ENCODE assay signal across 1 cellular context in genomic region chr17:4539576-4540223, GRCh38.
TF ChIP-seq lines count a peak whose summit lies in the region.

No MANE protein-coding gene starts in this region.

TF ChIP-seq in GM12878, 131 proteins besides CTCF, POLR2A, EP300 and RAD21:
- TF ChIP-seq EED (IDR thresholded peaks at IDR 0.05; ENCODE audit: low read depth) (no peak), TBL1XR1 (IDR thresholded peaks at IDR 0.05; ENCODE audit: low read depth, low read length) (no peak), ASH2L (IDR thresholded peaks at IDR 0.05; ENCODE audit: borderline replicate concordance, low read depth) (no peak), TCF7 (IDR thresholded peaks at IDR 0.05; ENCODE audit: borderline replicate concordance) (no peak), RUNX3 (IDR thresholded peaks at IDR 0.05; ENCODE audit: low read length) (no peak), SIN3A (IDR thresholded peaks at IDR 0.05; ENCODE audit: low read depth, low read length) (no peak), NBN (IDR thresholded peaks at IDR 0.05) (no peak)
